In genomic region chr6:8642854-8643253, GRCh38 we compare ENCODE assay signal across 23 cellular contexts.
A peak's percentile ranks its signal among the peaks of the same experiment; 100 is the strongest.
DNase-seq lines count a peak whose midpoint lies in the region; ATAC-seq and TF ChIP-seq lines count a peak whose summit lies in the region.
"Had no signal": no experiment of that assay in that cellular context is flagged by ENCODE, and none has a peak within 500 bp of the region (broad histone marks: within the 10 kb centered on the region; RNA-seq: fewer than 3 reads in every experiment).

No MANE protein-coding gene starts in this region.

- H3K9ac ChIP-seq in BLaER1 treated with 17β-estradiol and CSF1 and Interleukin-3, amounts not matched to agents 10 nM and 100 nM: peak overlapping the region in 5 of 11 experiments; percentile 1 to 62 (median 45); a peak in 5 of 22 replicates

- H3K4me1 Mint-ChIP-seq in nephron progenitor cell: peaks cover 17% of the 10 kb centered on the region
- H3K4me1 Mint-ChIP-seq: CD14-positive monocyte; CD4-positive, alpha-beta memory T cell; CD4-positive, CD25-positive, alpha-beta regulatory T cell; CD8-positive, alpha-beta memory T cell had no signal

- no peaks in the 10 kb centered on the region for H3K36me3 Mint-ChIP-seq in nephron progenitor cell (ENCODE audit: low read depth)
- H3K36me3 Mint-ChIP-seq: CD14-positive monocyte; CD4-positive, alpha-beta memory T cell; CD4-positive, CD25-positive, alpha-beta regulatory T cell; CD8-positive, alpha-beta memory T cell had no signal

- H3K4me2 ChIP-seq in BLaER1 treated with 17β-estradiol and CSF1 and Interleukin-3, amounts not matched to agents 10 nM and 100 nM: peak overlapping the region in 10 of 11 experiments; percentile 14 to 68 (median 52); a peak in 18 of 22 replicates

- intact Hi-C loops in thyroid gland (cut with DNase I) (no loop called here), sciatic nerve (cut with DNase I) (no loop called here)

- DNase-seq in nephron progenitor cell (no peak), thyroid gland (no peak), sciatic nerve (ENCODE audit: low spot score) (no peak), caudate nucleus (lab: John Stamatoyannopoulos, UW) (no peak), glomerular visceral epithelial cell (ENCODE audit: extremely low spot score) (no peak)
- DNase-seq: 8988T; ACHN; BE2C; C1 segment of cervical spinal cord; CD4-positive, alpha-beta memory T cell; CD4-positive, CD25-positive, alpha-beta regulatory T cell; CD8-positive, alpha-beta memory T cell; COR-L47; DMS 273 treated with DMSO at 0.1 percent for 48 hours; DMS153; DMS53; DMS79; DND-41; EL; GDM1 had no signal

- no peak overlapping the region for H3K4me3 Mint-ChIP-seq in nephron progenitor cell
- H3K4me3 Mint-ChIP-seq: CD14-positive monocyte; CD4-positive, alpha-beta memory T cell; CD4-positive, CD25-positive, alpha-beta regulatory T cell; CD8-positive, alpha-beta memory T cell had no signal

- H3K27ac ChIP-seq in BLaER1 treated with 17β-estradiol and CSF1 and Interleukin-3, amounts not matched to agents 10 nM and 100 nM: peak overlapping the region in 7 of 11 experiments; percentile 3 to 79 (median 72); a peak in 12 of 22 replicates
- peak overlapping the region; percentile 81 to 88 (median 87) for H3K27ac ChIP-seq in thyroid gland
- H3K27ac ChIP-seq in caudate nucleus (ENCODE audit: low read depth, low read length): no peak overlapping the region

- TF ChIP-seq POLR2A in thyroid gland (IDR thresholded peaks at IDR 0.05): no peak

- H3K27ac Mint-ChIP-seq in nephron progenitor cell: peak overlapping the region; percentile 68
- H3K27ac Mint-ChIP-seq: CD14-positive monocyte; CD4-positive, alpha-beta memory T cell; CD4-positive, CD25-positive, alpha-beta regulatory T cell; CD8-positive, alpha-beta memory T cell had no signal

- no peaks in the 10 kb centered on the region for H4K20me1 ChIP-seq in BLaER1 treated with 17β-estradiol and CSF1 and Interleukin-3, amounts not matched to agents 10 nM and 100 nM

- WGBS in thyroid gland, 2 donors: 66 to 68% methylated on average over 5 of the region's 5 CpGs

- H3K9me3 ChIP-seq in BLaER1 treated with 17β-estradiol and CSF1 and Interleukin-3, amounts not matched to agents 10 nM and 100 nM (replicated peaks in 1 of 11): peaks cover 11 to 25% (median 17%) of the 10 kb centered on the region in 11 experiments; a peak in 20 of 22 replicates
- no peaks in the 10 kb centered on the region for H3K9me3 ChIP-seq in thyroid gland
- H3K9me3 ChIP-seq: BE2C had no signal

- no peaks in the 10 kb centered on the region for H3K36me3 ChIP-seq in BLaER1 treated with 17β-estradiol and CSF1 and Interleukin-3, amounts not matched to agents 10 nM and 100 nM
- no peaks in the 10 kb centered on the region for H3K36me3 ChIP-seq in thyroid gland
- H3K36me3 ChIP-seq: BE2C had no signal

- H3K4me1 ChIP-seq in BLaER1 treated with 17β-estradiol and CSF1 and Interleukin-3, amounts not matched to agents 10 nM and 100 nM: peaks cover 13 to 33% (median 21%) of the 10 kb centered on the region in 10 experiments; a peak in 19 of 20 replicates
- H3K4me1 ChIP-seq in thyroid gland: peaks cover 20 to 28% of the 10 kb centered on the region in 2 donors
- H3K4me1 ChIP-seq: BE2C had no signal

- H3K9me3 Mint-ChIP-seq in nephron progenitor cell: peaks cover 12% of the 10 kb centered on the region

- no peak for ATAC-seq in sciatic nerve
- ATAC-seq: GM12878 had no signal

- no peak for TF ChIP-seq CTCF in nephron progenitor cell (IDR thresholded peaks at IDR 0.05)
- no peak for TF ChIP-seq CTCF in thyroid gland (IDR thresholded peaks at IDR 0.05)

- H3K4me3 ChIP-seq in BLaER1 treated with 17β-estradiol and CSF1 and Interleukin-3, amounts not matched to agents 10 nM and 100 nM: no peak overlapping the region
- no peak overlapping the region for H3K4me3 ChIP-seq in thyroid gland (replicated peaks in 1 of 3)
- H3K4me3 ChIP-seq: GM12878 had no signal

- H3K27me3 Mint-ChIP-seq in nephron progenitor cell (ENCODE audit: low read depth, poor library complexity): no peaks in the 10 kb centered on the region
- H3K27me3 Mint-ChIP-seq: CD4-positive, alpha-beta memory T cell; CD4-positive, CD25-positive, alpha-beta regulatory T cell; CD8-positive, alpha-beta memory T cell had no signal

- no peaks in the 10 kb centered on the region for H3K27me3 ChIP-seq in BLaER1 treated with 17β-estradiol and CSF1 and Interleukin-3, amounts not matched to agents 10 nM and 100 nM
- H3K27me3 ChIP-seq in thyroid gland: no peaks in the 10 kb centered on the region
- H3K27me3 ChIP-seq: BE2C had no signal
